Comparison of ENCODE assay signal across 8 cellular contexts in genomic region chr1:234606731-234607090, GRCh38. TPM values are rescaled to one million over a fixed set of nuclear protein-coding genes. Genes with fewer than 3 reads are reported as not detected.
DNase-seq lines count a peak whose midpoint lies in the region; ATAC-seq and TF ChIP-seq lines count a peak whose summit lies in the region.

No MANE protein-coding gene starts in this region.

- no peak overlapping the region for H2AFZ ChIP-seq in neuron (ENCODE audit: low read depth, low read length)

- no peak for ATAC-seq in CD8-positive, alpha-beta T cell
- ATAC-seq in HG03196 (IDR thresholded peaks at IDR 0.05; ENCODE audit: unreplicated experiment) (no peak), HG03097 (IDR thresholded peaks at IDR 0.05; ENCODE audit: low FRiP score, unreplicated experiment) (no peak)

- H3K27me3 ChIP-seq in CD8-positive, alpha-beta T cell (ENCODE audit: insufficient read depth, low read length), result no peaks in the 10 kb centered on the region
- H3K27me3 ChIP-seq in NT2/D1 (ENCODE audit: insufficient read depth, insufficient read length) (no peaks in the 10 kb centered on the region), neuron (ENCODE audit: insufficient read depth, low read length) (no peaks in the 10 kb centered on the region)
- H3K27me3 ChIP-seq in effector memory CD4-positive, alpha-beta T cell (replicated peaks; ENCODE audit: control insufficient read depth, insufficient read depth, low read length, poor library complexity, severe bottlenecking), result no peaks in the 10 kb centered on the region

- DNase-seq in CD8-positive, alpha-beta T cell, result no peak
- DNase-seq in NT2/D1 (ENCODE audit: low read depth, low spot score) (no peak), NCI-H187 treated with DMSO at 0.1 percent for 48 hours (lab: John Stamatoyannopoulos, UW) (no peak), foreskin melanocyte (no peak)
- no peak for DNase-seq in effector memory CD4-positive, alpha-beta T cell

- TF ChIP-seq CTCF in CD8-positive, alpha-beta T cell (IDR thresholded peaks at IDR 0.05), result no peak

- intact Hi-C loops in CD8-positive, alpha-beta T cell (cut with DNase I, micrococcal nuclease), result loop anchor here in 1 of 2 experiments (5.0 to 10.0 kb wide), 2 partner anchors 238 to 721 kb away; partner anchors contain the start of genes ARID4B and GGPS1

- peaks cover 14% of the 10 kb centered on the region for H3K36me3 ChIP-seq in CD8-positive, alpha-beta T cell (ENCODE audit: insufficient read depth, low read length)
- H3K36me3 ChIP-seq in NT2/D1 (ENCODE audit: insufficient read depth, insufficient read length, low read length) (peaks cover 50% of the 10 kb centered on the region), neuron (ENCODE audit: insufficient read depth, low read length) (peaks cover 18% of the 10 kb centered on the region)
- H3K36me3 ChIP-seq in effector memory CD4-positive, alpha-beta T cell (ENCODE audit: control insufficient read depth, insufficient read depth, low read length), result peaks cover 11% of the 10 kb centered on the region

- H3K4me1 Mint-ChIP-seq in CD8-positive, alpha-beta T cell (ENCODE audit: low read depth), result peaks cover 55% of the 10 kb centered on the region

- H3K9me3 Mint-ChIP-seq in CD8-positive, alpha-beta T cell, result no peaks in the 10 kb centered on the region

- POLR2A ChIA-PET in CD8-positive, alpha-beta T cell (lab: Charles Lee), result interaction anchor here (0.6 to 1.0 kb wide), 3 partner anchors 122 to 459 kb away, joined by 3 read pairs; no protein-coding TSS in a partner anchor

- H3K4me3 ChIP-seq in CD8-positive, alpha-beta T cell (ENCODE audit: low read depth, low read length), result peak overlapping the region; percentile 73
- peak overlapping the region; percentile 84 for H3K4me3 ChIP-seq in NT2/D1 (ENCODE audit: insufficient read length, low read depth)
- peak overlapping the region; percentile 65 for H3K4me3 ChIP-seq in effector memory CD4-positive, alpha-beta T cell (ENCODE audit: insufficient read depth, low read depth, low read length, poor library complexity, severe bottlenecking)
- peak overlapping the region; percentile 67 for H3K4me3 ChIP-seq in neuron (ENCODE audit: low read length)

- H3K9ac ChIP-seq in NT2/D1 (ENCODE audit: insufficient read length, low read depth), result peak overlapping the region; percentile 61

- H3K27ac ChIP-seq in CD8-positive, alpha-beta T cell (ENCODE audit: low read depth, low read length), result peak overlapping the region; percentile 87
- H3K27ac ChIP-seq in effector memory CD4-positive, alpha-beta T cell (ENCODE audit: insufficient read depth, low read length, poor library complexity, severe bottlenecking), result peak overlapping the region; percentile 98

- peak overlapping the region; percentile 93 for H3K4me3 Mint-ChIP-seq in CD8-positive, alpha-beta T cell

- H3K27ac Mint-ChIP-seq in CD8-positive, alpha-beta T cell, result peak overlapping the region; percentile 82

- peaks cover 51% of the 10 kb centered on the region for H3K36me3 Mint-ChIP-seq in CD8-positive, alpha-beta T cell

- H3K9me3 ChIP-seq in CD8-positive, alpha-beta T cell (ENCODE audit: low read length), result no peaks in the 10 kb centered on the region
- H3K9me3 ChIP-seq in NT2/D1 (ENCODE audit: insufficient read depth, low read length) (no peaks in the 10 kb centered on the region), neuron (ENCODE audit: low read length) (no peaks in the 10 kb centered on the region)
- H3K9me3 ChIP-seq in effector memory CD4-positive, alpha-beta T cell (ENCODE audit: control insufficient read depth, low read length), result no peaks in the 10 kb centered on the region

- H3K27me3 Mint-ChIP-seq in CD8-positive, alpha-beta T cell (ENCODE audit: low read depth), result no peaks in the 10 kb centered on the region

- peaks cover 53% of the 10 kb centered on the region for H3K4me1 ChIP-seq in CD8-positive, alpha-beta T cell (ENCODE audit: insufficient read depth, low read length)
- H3K4me1 ChIP-seq in NT2/D1 (ENCODE audit: insufficient read depth, insufficient read length) (peaks cover 8% of the 10 kb centered on the region), neuron (ENCODE audit: insufficient read depth, low read length) (peaks cover 53% of the 10 kb centered on the region)
- peaks cover 40% of the 10 kb centered on the region for H3K4me1 ChIP-seq in effector memory CD4-positive, alpha-beta T cell (ENCODE audit: control insufficient read depth, insufficient read depth, low read length, poor library complexity, severe bottlenecking)

- CTCF ChIA-PET in CD8-positive, alpha-beta T cell (lab: Charles Lee), result interaction anchor here (1.5 kb wide), 1 partner anchor 9 kb away, joined by 4 read pairs; no protein-coding TSS in a partner anchor

RNA-seq across cellular contexts. Expression of gene IRF2BP2, which starts 3.3 kb away (rescaled TPM):
- 100 to 1,000 TPM; 707 to 714 TPM for total RNA-seq in CD8-positive, alpha-beta T cell
